ENCODE assay signal across 1 cellular context in the genomic region with DNA sequence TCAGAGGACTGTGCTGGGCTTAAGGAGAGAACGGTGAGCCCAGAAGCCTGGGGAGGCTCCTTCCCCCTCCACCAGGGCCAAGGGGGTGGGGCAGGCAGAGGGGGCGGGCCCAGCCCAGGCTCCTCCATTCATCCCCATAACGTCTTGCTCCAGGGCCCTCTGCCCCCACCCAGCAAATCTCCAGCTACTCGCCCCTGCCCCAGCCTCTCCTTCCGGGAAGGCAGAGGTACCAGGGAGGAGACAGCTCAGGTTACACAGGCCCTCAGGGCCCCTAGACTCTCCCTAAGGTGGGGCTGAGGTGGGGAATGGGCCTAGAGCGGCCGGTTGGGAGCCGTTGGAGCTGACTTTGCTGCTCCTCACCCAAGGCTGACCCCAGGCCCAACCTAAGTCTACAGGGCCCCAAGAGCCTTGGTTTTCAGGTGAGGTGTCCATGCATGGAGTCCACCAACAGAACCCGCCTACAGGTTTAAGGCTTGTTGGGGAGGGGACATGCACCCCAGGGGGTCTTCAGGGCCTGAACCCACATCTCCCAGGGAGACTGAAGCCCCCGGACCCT.
TF ChIP-seq lines count a peak whose summit lies in the region.

No MANE protein-coding gene starts in this region.

TF ChIP-seq in GM12878, 131 proteins besides CTCF, POLR2A, EP300 and RAD21 (continued from another document):
- TF ChIP-seq, protein P1, sequence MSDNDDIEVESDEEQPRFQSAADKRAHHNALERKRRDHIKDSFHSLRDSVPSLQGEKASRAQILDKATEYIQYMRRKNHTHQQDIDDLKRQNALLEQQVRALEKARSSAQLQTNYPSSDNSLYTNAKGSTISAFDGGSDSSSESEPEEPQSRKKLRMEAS (IDR thresholded peaks at IDR 0.05; ENCODE audit: low read depth, low read length) = no peak
- no peak for TF ChIP-seq BRCA1 (IDR thresholded peaks at IDR 0.05; ENCODE audit: low read depth, low read length)
- TF ChIP-seq BCLAF1 (IDR thresholded peaks at IDR 0.05) = no peak
- TF ChIP-seq MTA2 (IDR thresholded peaks at IDR 0.05; ENCODE audit: low read depth) = no peak
- no peak for TF ChIP-seq CUX1 (IDR thresholded peaks at IDR 0.05; ENCODE audit: insufficient replicate concordance, low read depth, low read length)
- no peak for TF ChIP-seq SMARCA5 (IDR thresholded peaks at IDR 0.05)
- TF ChIP-seq SP1 (IDR thresholded peaks at IDR 0.05; ENCODE audit: low read depth, low read length) = no peak
- TF ChIP-seq ASH2L (IDR thresholded peaks at IDR 0.05; ENCODE audit: borderline replicate concordance, low read depth) = no peak
- TF ChIP-seq, protein P2, sequence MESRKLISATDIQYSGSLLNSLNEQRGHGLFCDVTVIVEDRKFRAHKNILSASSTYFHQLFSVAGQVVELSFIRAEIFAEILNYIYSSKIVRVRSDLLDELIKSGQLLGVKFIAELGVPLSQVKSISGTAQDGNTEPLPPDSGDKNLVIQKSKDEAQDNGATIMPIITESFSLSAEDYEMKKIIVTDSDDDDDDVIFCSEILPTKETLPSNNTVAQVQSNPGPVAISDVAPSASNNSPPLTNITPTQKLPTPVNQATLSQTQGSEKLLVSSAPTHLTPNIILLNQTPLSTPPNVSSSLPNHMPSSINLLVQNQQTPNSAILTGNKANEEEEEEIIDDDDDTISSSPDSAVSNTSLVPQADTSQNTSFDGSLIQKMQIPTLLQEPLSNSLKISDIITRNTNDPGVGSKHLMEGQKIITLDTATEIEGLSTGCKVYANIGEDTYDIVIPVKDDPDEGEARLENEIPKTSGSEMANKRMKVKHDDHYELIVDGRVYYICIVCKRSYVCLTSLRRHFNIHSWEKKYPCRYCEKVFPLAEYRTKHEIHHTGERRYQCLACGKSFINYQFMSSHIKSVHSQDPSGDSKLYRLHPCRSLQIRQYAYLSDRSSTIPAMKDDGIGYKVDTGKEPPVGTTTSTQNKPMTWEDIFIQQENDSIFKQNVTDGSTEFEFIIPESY (IDR thresholded peaks at IDR 0.05) = no peak
- no peak for TF ChIP-seq ZZZ3 (IDR thresholded peaks at IDR 0.05; ENCODE audit: control insufficient read depth, insufficient read length, low read depth)
- no peak for TF ChIP-seq SUZ12 (IDR thresholded peaks at IDR 0.05; ENCODE audit: unreplicated experiment)
- TF ChIP-seq WRNIP1 (IDR thresholded peaks at IDR 0.05; ENCODE audit: borderline replicate concordance, low read depth, low read length) = no peak
- TF ChIP-seq USF1 (IDR thresholded peaks at IDR 0.05; ENCODE audit: borderline replicate concordance, extremely low read length, insufficient read depth, low read depth, low read length) = no peak
